Comparison of ENCODE assay signal across 7 cellular contexts in genomic region chr5:135190345-135191083, GRCh38.
DNase-seq lines count a peak whose midpoint lies in the region; TF ChIP-seq lines count a peak whose summit lies in the region.

No MANE protein-coding gene starts in this region.

- peak overlapping the region; percentile 67; the same call in 1 of the 2 replicates for H2AFZ ChIP-seq in OCI-LY3 (ENCODE audit: low read depth, low read length)

- H3K4me1 ChIP-seq in OCI-LY3 (ENCODE audit: low read length) (no peaks in the 10 kb centered on the region), rectal smooth muscle tissue (ENCODE audit: control insufficient read depth, insufficient read depth, low read length) (peaks cover 2% of the 10 kb centered on the region)

- H3K27me3 ChIP-seq in OCI-LY3 (ENCODE audit: low read depth, low read length) (0 out of 2 replicates have a peak, but pooled peaks cover 2% of the 10 kb centered on the region), rectal smooth muscle tissue (ENCODE audit: control insufficient read depth, insufficient read depth, low read length) (no peaks in the 10 kb centered on the region)

- no peaks in the 10 kb centered on the region for H3K36me3 ChIP-seq in OCI-LY3 (replicated peaks; ENCODE audit: low read depth, low read length)
- H3K36me3 ChIP-seq in rectal smooth muscle tissue (ENCODE audit: control insufficient read depth, insufficient read depth, low read length), result no peaks in the 10 kb centered on the region

- H3K4me2 ChIP-seq in OCI-LY3 (ENCODE audit: low read length), result peak overlapping the region; percentile 86

- TF ChIP-seq CTCF in OCI-LY3 (IDR thresholded peaks at IDR 0.05; ENCODE audit: low read depth, low read length) (no peak), epithelial cell of proximal tubule (conservative IDR thresholded peaks at IDR 0.05; ENCODE audit: low read depth, low read length) (no peak)

- no peaks in the 10 kb centered on the region for H4K20me1 ChIP-seq in OCI-LY3 (ENCODE audit: insufficient read depth, low read length)

- H3K27ac ChIP-seq in OCI-LY3 (ENCODE audit: low read length), result no peak overlapping the region
- no peak overlapping the region for H3K27ac ChIP-seq in rectal smooth muscle tissue (ENCODE audit: low read depth, low read length)

- H3K9me3 ChIP-seq in OCI-LY3 (ENCODE audit: insufficient read depth, low read length), result no peaks in the 10 kb centered on the region

- in situ Hi-C loops in G401 (cut with HindIII; ENCODE audit: low sequenced_read_pairs), result no loop called here

- H3K9ac ChIP-seq in OCI-LY3 (ENCODE audit: low read length) (peak overlapping the region; percentile 51; the same call in 1 of the 2 replicates), rectal smooth muscle tissue (ENCODE audit: low read length) (no peak overlapping the region)

- DNase-seq in DMS79 treated with DMSO at 0.1 percent for 48 hours (lab: John Stamatoyannopoulos, UW), result peak; percentile 76
- no peak for DNase-seq in epithelial cell of proximal tubule (ENCODE audit: low read depth)
- DNase-seq in NCI-H2029 treated with DMSO at 0.1 percent for 48 hours (lab: John Stamatoyannopoulos, UW), result no peak
- no peak for DNase-seq in globus pallidus (ENCODE audit: low spot score)
- DNase-seq in G401 (ENCODE audit: low spot score), result no peak

- H3K4me3 ChIP-seq in OCI-LY3 (ENCODE audit: low read length), result peak overlapping the region; percentile 78
- H3K4me3 ChIP-seq in epithelial cell of proximal tubule (ENCODE audit: low read depth, low read length), result peak overlapping the region; percentile 50
- peak overlapping the region; percentile 29 for H3K4me3 ChIP-seq in rectal smooth muscle tissue (ENCODE audit: low read length)

- no peaks in the 10 kb centered on the region for H3K79me2 ChIP-seq in OCI-LY3 (ENCODE audit: low read length)
